In genomic region chr21:33947451-33948095, GRCh38 we compare ENCODE assay signal across 1 cellular context.
A peak's percentile ranks its signal among the peaks of the same experiment; 100 is the strongest.
TF ChIP-seq lines count a peak whose summit lies in the region.

No MANE protein-coding gene starts in this region.

TF ChIP-seq in GM12878, 131 proteins besides CTCF, POLR2A, EP300 and RAD21 (continued from another document and continues in another):
- no peak for TF ChIP-seq E2F8 (IDR thresholded peaks at IDR 0.05; ENCODE audit: low read depth, partially characterized antibody)
- no peak for TF ChIP-seq PAX8 (IDR thresholded peaks at IDR 0.05)
- TF ChIP-seq CHD4 (IDR thresholded peaks at IDR 0.05), result no peak
- no peak for TF ChIP-seq GATAD2B (conservative IDR thresholded peaks at IDR 0.05; ENCODE audit: low read depth)
- TF ChIP-seq SMC3 (IDR thresholded peaks at IDR 0.05; ENCODE audit: borderline replicate concordance, low read length), result peak; percentile 19; the same call in 1 of the 2 replicates
- TF ChIP-seq TCF12 (IDR thresholded peaks at IDR 0.05; ENCODE audit: low read depth, low read length), result peak; percentile 45; the same call in 1 of the 2 replicates
- TF ChIP-seq TCF7 (IDR thresholded peaks at IDR 0.05; ENCODE audit: borderline replicate concordance), result peak; percentile 80
- peak; percentile 73; the same call in 1 of the 2 replicates for TF ChIP-seq MAX (IDR thresholded peaks at IDR 0.05; ENCODE audit: low read depth, low read length)
- no peak for TF ChIP-seq CEBPZ (IDR thresholded peaks at IDR 0.05; ENCODE audit: low read depth, low read length)
- TF ChIP-seq YBX1 (IDR thresholded peaks at IDR 0.05), result no peak
- TF ChIP-seq RBBP5 (conservative IDR thresholded peaks at IDR 0.05), result no peak
- no peak for TF ChIP-seq SUPT20H (IDR thresholded peaks at IDR 0.05; ENCODE audit: borderline replicate concordance, control insufficient read depth, low read depth, low read length)
- TF ChIP-seq CBX5 (IDR thresholded peaks at IDR 0.05; ENCODE audit: low read depth), result no peak
- no peak for TF ChIP-seq HCFC1 (IDR thresholded peaks at IDR 0.05; ENCODE audit: low read length)
- TF ChIP-seq DPF2 (IDR thresholded peaks at IDR 0.05), result no peak
- peak; percentile 98 for TF ChIP-seq MLLT1 (IDR thresholded peaks at IDR 0.05)
- no peak for TF ChIP-seq ZBTB11 (CRISPR knock-in tag; IDR thresholded peaks at IDR 0.05)
- TF ChIP-seq PML (IDR thresholded peaks at IDR 0.05; ENCODE audit: low read length), result peak; percentile 41; the same call in 1 of the 2 replicates
- no peak for TF ChIP-seq ZNF207 (IDR thresholded peaks at IDR 0.05; ENCODE audit: borderline replicate concordance)
- TF ChIP-seq PAX5 (IDR thresholded peaks at IDR 0.05; ENCODE audit: borderline replicate concordance, low read depth, low read length), result no peak
- peak; percentile 79 to 96; a peak in 3 of 4 replicates for TF ChIP-seq BHLHE40 (IDR thresholded peaks at IDR 0.05; ENCODE audit: borderline replicate concordance in 1 of 2, low read depth in 2 of 2, low read length in 1 of 2)
- no peak for TF ChIP-seq SIX5 (IDR thresholded peaks at IDR 0.05; ENCODE audit: low read depth, low read length, severe bottlenecking)
- no peak for TF ChIP-seq BCLAF1 (IDR thresholded peaks at IDR 0.05)
- no peak for TF ChIP-seq ESRRA (IDR thresholded peaks at IDR 0.05; ENCODE audit: low read length)
- TF ChIP-seq NKRF (conservative IDR thresholded peaks at IDR 0.05), result no peak
- TF ChIP-seq RB1 (IDR thresholded peaks at IDR 0.05; ENCODE audit: borderline replicate concordance), result no peak
- TF ChIP-seq RCOR1 (conservative IDR thresholded peaks at IDR 0.05; ENCODE audit: low read depth, low read length), result no peak
- no peak for TF ChIP-seq NFYA (IDR thresholded peaks at IDR 0.05; ENCODE audit: borderline replicate concordance, low read depth, low read length)
- no peak for TF ChIP-seq SIN3A (IDR thresholded peaks at IDR 0.05; ENCODE audit: low read depth, low read length)
- no peak for TF ChIP-seq CUX1 (IDR thresholded peaks at IDR 0.05; ENCODE audit: insufficient replicate concordance, low read depth, low read length)
- 0 out of 2 replicates have a peak, but pooled peaks have one; percentile 28 for TF ChIP-seq TCF3 (IDR thresholded peaks at IDR 0.05; ENCODE audit: borderline replicate concordance, insufficient read depth, low read depth, low read length)
- TF ChIP-seq POLR2AphosphoS2 (IDR thresholded peaks at IDR 0.05; ENCODE audit: low read depth, low read length), result no peak
- TF ChIP-seq EED (IDR thresholded peaks at IDR 0.05; ENCODE audit: low read depth), result peak; percentile 60
- no peak for TF ChIP-seq HDAC6 (IDR thresholded peaks at IDR 0.05; ENCODE audit: unreplicated experiment)
- no peak for TF ChIP-seq GABPA (IDR thresholded peaks at IDR 0.05; ENCODE audit: low read depth)
- TF ChIP-seq ZNF24 (IDR thresholded peaks at IDR 0.05), result no peak
- peak; percentile 92 for TF ChIP-seq NFIC (IDR thresholded peaks at IDR 0.05; ENCODE audit: low read depth, low read length)
